Comparison of ENCODE assay signal across 1 cellular context in the genomic region with DNA sequence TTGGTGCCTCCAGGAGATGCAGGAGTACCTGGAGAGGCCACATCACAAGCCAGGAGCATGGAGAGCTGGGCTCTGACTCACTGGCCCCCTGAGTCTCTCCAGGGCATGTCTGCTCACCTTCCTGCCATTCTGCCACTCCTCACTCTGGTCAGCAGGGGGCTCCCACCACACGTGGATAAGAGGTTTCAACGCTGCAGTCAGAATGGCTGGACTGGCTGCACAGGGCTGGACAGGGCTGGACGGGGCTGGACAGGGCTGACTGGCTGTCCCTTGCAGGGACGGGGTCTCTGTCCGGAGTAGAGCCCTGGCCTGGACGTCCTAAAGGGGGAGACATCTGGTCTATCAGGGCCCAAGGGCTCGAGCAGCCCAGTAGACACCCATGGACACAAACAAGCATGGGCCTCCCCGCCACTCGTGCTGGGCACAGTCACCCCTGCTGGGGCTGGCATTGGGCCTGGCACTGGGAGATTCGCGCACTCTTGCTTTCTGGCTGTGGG.
TF ChIP-seq lines count a peak whose summit lies in the region.

No MANE protein-coding gene starts in this region.

TF ChIP-seq in K562, 482 proteins besides CTCF, POLR2A, EP300 and RAD21 (continued from another document):
- TF ChIP-seq BCLAF1 (IDR thresholded peaks at IDR 0.05; ENCODE audit: borderline replicate concordance in 1 of 2, control insufficient read depth in 1 of 2, low read depth in 2 of 2, low read length in 1 of 2) (no peak), KLF16 (IDR thresholded peaks at IDR 0.05) (0 out of 2 replicates have a peak, but pooled peaks have one; percentile 23), SMC3 (conservative IDR thresholded peaks at IDR 0.05; ENCODE audit: insufficient read depth, low read depth, low read length) (peak; percentile 95), DEAF1 (CRISPR knock-in tag; IDR thresholded peaks at IDR 0.05) (peak; percentile 78), STAG1 (CRISPR knock-in tag; IDR thresholded peaks at IDR 0.05; ENCODE audit: borderline replicate concordance) (peak; percentile 80; the same call in 1 of the 2 replicates), ARID2 (IDR thresholded peaks at IDR 0.05) (peak; percentile 63; the same call in 1 of the 2 replicates), JUND (IDR thresholded peaks at IDR 0.05; ENCODE audit: borderline replicate concordance, low read depth, low read length) (0 out of 2 replicates have a peak, but pooled peaks have one; percentile 42), JUND (tag; IDR thresholded peaks at IDR 0.05; ENCODE audit: borderline replicate concordance, low read depth, low read length) (no peak; the same call in 2 of the 3 replicates), ZNF24 (IDR thresholded peaks at IDR 0.05) (0 out of 2 replicates have a peak, but pooled peaks have one; percentile 22), YY1 (IDR thresholded peaks at IDR 0.05; ENCODE audit: borderline replicate concordance in 1 of 3, control insufficient read depth in 1 of 3, extremely low read depth in 1 of 3, insufficient read depth in 3 of 3, insufficient read length in 1 of 3, insufficient replicate concordance in 2 of 3, low read depth in 1 of 3, low read length in 2 of 3) (peak in 2 of 3 experiments; percentile 21 to 29)
